Comparison of ENCODE assay signal across 29 cellular contexts in genomic region chr6:56963793-56964192, GRCh38. TPM values are rescaled to one million over a fixed set of nuclear protein-coding genes. Genes with fewer than 3 reads are reported as not detected.
"Had no signal": no experiment of that assay in that cellular context is flagged by ENCODE, and none has a peak within 500 bp of the region (broad histone marks: within the 10 kb centered on the region; RNA-seq: fewer than 3 reads in every experiment).

No MANE protein-coding gene starts in this region.

- DNase-seq: hippocampal formation; immature natural killer cell; left ventricle myocardium inferior; naive B cell; natural killer cell; nephron progenitor cell; occipital lobe; right lobe of liver; stimulated activated CD4-positive, alpha-beta T cell treated with anti-CD3 and anti-CD28 coated beads, Interleukin-12 subunit alpha, Interleukin-12 subunit beta, amount 100 ng/mL, for 4 hours; stimulated activated CD4-positive, alpha-beta T cell treated with anti-CD3 and anti-CD28 coated beads, Interleukin-15, amount 100 ng/mL, for 24 hours; stimulated activated CD4-positive, alpha-beta T cell treated with anti-CD3 and anti-CD28 coated beads, Interleukin-2, amount 100 ng/mL, for 24 hours; stimulated activated CD4-positive, alpha-beta T cell treated with anti-CD3 and anti-CD28 coated beads, Interleukin-4, amount 100 ng/mL, for 24 hours; stimulated activated naive CD4-positive, alpha-beta T cell; tibial artery; trophoblast cell; upper lobe of right lung had no signal

- H3K36me3 Mint-ChIP-seq: immature natural killer cell; mesothelial cell of epicardium; naive B cell; natural killer cell; neural progenitor cell; stimulated activated effector memory CD8-positive, alpha-beta T cell treated with anti-CD3 and anti-CD28 coated beads, Interleukin-12 subunit alpha, Interleukin-12 subunit beta, amount 100 ng/mL, for 72 hours had no signal

- H3K36me3 ChIP-seq: left ventricle myocardium inferior, neural progenitor cell, neutrophil, right atrium auricular region, right lobe of liver, suprapubic skin, thoracic aorta, tibial artery, upper lobe of right lung had no signal

- H3K9me3 Mint-ChIP-seq: immature natural killer cell; mesothelial cell of epicardium; naive B cell; natural killer cell; nephron progenitor cell; neural progenitor cell; stimulated activated effector memory CD8-positive, alpha-beta T cell treated with anti-CD3 and anti-CD28 coated beads, Interleukin-12 subunit alpha, Interleukin-12 subunit beta, amount 100 ng/mL, for 72 hours; stimulated activated naive CD8-positive, alpha-beta T cell treated with anti-CD3 and anti-CD28 coated beads, Interleukin-15, Interleukin-2, amounts not matched to agents 100 ng/mL and 50 ng/mL, for 24 hours had no signal

- H3K9me3 ChIP-seq: left ventricle myocardium inferior, neutrophil, right atrium auricular region, right lobe of liver, suprapubic skin, thoracic aorta, tibial artery, upper lobe of right lung had no signal

- ATAC-seq: natural killer cell; right lobe of liver; stimulated activated effector memory CD8-positive, alpha-beta T cell treated with anti-CD3 and anti-CD28 coated beads, Interleukin-12 subunit alpha, Interleukin-12 subunit beta, amount 100 ng/mL, for 72 hours; upper lobe of right lung had no signal

- H3K4me3 ChIP-seq: left ventricle myocardium inferior, lung, neural progenitor cell, right atrium auricular region, right lobe of liver, suprapubic skin, thoracic aorta, tibial artery, upper lobe of right lung had no signal

- H3K27ac ChIP-seq: left ventricle myocardium inferior, neural progenitor cell, neutrophil, right atrium auricular region, right lobe of liver, suprapubic skin, thoracic aorta, tibial artery, upper lobe of right lung had no signal

- H3K27ac Mint-ChIP-seq: immature natural killer cell; mesothelial cell of epicardium; natural killer cell; nephron progenitor cell; neural progenitor cell; progenitor cell of endocrine pancreas; stimulated activated effector memory CD8-positive, alpha-beta T cell treated with anti-CD3 and anti-CD28 coated beads, Interleukin-12 subunit alpha, Interleukin-12 subunit beta, amount 100 ng/mL, for 72 hours; stimulated activated naive CD8-positive, alpha-beta T cell treated with anti-CD3 and anti-CD28 coated beads, Interleukin-15, Interleukin-2, amounts not matched to agents 100 ng/mL and 50 ng/mL, for 24 hours had no signal

- H3K27me3 ChIP-seq: neural progenitor cell, neutrophil, right atrium auricular region, right lobe of liver, suprapubic skin, tibial artery, upper lobe of right lung had no signal

- H3K4me1 Mint-ChIP-seq: immature natural killer cell; naive B cell; natural killer cell; nephron progenitor cell; neural progenitor cell; stimulated activated effector memory CD8-positive, alpha-beta T cell treated with anti-CD3 and anti-CD28 coated beads, Interleukin-12 subunit alpha, Interleukin-12 subunit beta, amount 100 ng/mL, for 72 hours had no signal

- FAIRE-seq: islet of Langerhans, urothelium cell line had no signal

- H3K4me3 Mint-ChIP-seq: immature natural killer cell; mesothelial cell of epicardium; naive B cell; natural killer cell; nephron progenitor cell; neural progenitor cell; stimulated activated effector memory CD8-positive, alpha-beta T cell treated with anti-CD3 and anti-CD28 coated beads, Interleukin-12 subunit alpha, Interleukin-12 subunit beta, amount 100 ng/mL, for 72 hours; stimulated activated naive CD8-positive, alpha-beta T cell treated with anti-CD3 and anti-CD28 coated beads, Interleukin-15, Interleukin-2, amounts not matched to agents 100 ng/mL and 50 ng/mL, for 24 hours had no signal

- H3K4me1 ChIP-seq: left ventricle myocardium inferior, right atrium auricular region, right lobe of liver, suprapubic skin, tibial artery, upper lobe of right lung had no signal

RNA-seq across cellular contexts. Expression of gene BEND6, which starts 8.9 kb away (rescaled TPM):
- total RNA-seq: natural killer cell, right lobe of liver, skeletal muscle tissue, suprapubic skin had no signal
